ENCODE assay signal across 20 cellular contexts in genomic region chr2:29262681-29263260, GRCh38.
DNase-seq lines count a peak whose midpoint lies in the region; ATAC-seq and TF ChIP-seq lines count a peak whose summit lies in the region.
"Had no signal": no experiment of that assay in that cellular context is flagged by ENCODE, and none has a peak within 500 bp of the region (broad histone marks: within the 10 kb centered on the region; RNA-seq: fewer than 3 reads in every experiment).

No MANE protein-coding gene starts in this region.

- WGBS in psoas muscle, 3 donors = 73 to 77% (median 74%) methylated on average over 7 of the region's 7 CpGs

- H3K36me3 Mint-ChIP-seq in CD8-positive, alpha-beta memory T cell = peaks cover 0 to 9% (median 0%) of the 10 kb centered on the region in 3 donors

- H3K4me3 Mint-ChIP-seq in CD8-positive, alpha-beta memory T cell = no peak overlapping the region
- H3K4me3 Mint-ChIP-seq: brain; dendritic cell treated with granulocyte-macrophage colony-stimulating factor and Interleukin-4, amounts not matched to agents 40 ng/mL and 50 ng/mL, for 4 days; memory B cell; T-helper 17 cell had no signal

- no peaks in the 10 kb centered on the region for H3K4me1 ChIP-seq in psoas muscle
- H3K4me1 ChIP-seq in CD8-positive, alpha-beta memory T cell (ENCODE audit: insufficient read depth, low read length) = no peaks in the 10 kb centered on the region
- H3K4me1 ChIP-seq: right atrium auricular region had no signal

- no peak for TF ChIP-seq CTCF in psoas muscle (IDR thresholded peaks at IDR 0.05)

- no peak overlapping the region for H3K27ac ChIP-seq in psoas muscle
- H3K27ac ChIP-seq in CD8-positive, alpha-beta memory T cell (ENCODE audit: low read depth, low read length) = no peak overlapping the region
- H3K27ac ChIP-seq: right atrium auricular region, RWPE1, thoracic aorta had no signal

- H3K9me3 ChIP-seq in psoas muscle = no peaks in the 10 kb centered on the region
- no peaks in the 10 kb centered on the region for H3K9me3 ChIP-seq in CD8-positive, alpha-beta memory T cell (ENCODE audit: low read length)
- H3K9me3 ChIP-seq: right atrium auricular region, thoracic aorta had no signal

- DNase-seq in DMS153 treated with DMSO at 0.1 percent for 48 hours (lab: John Stamatoyannopoulos, UW; ENCODE audit: unreplicated experiment) (peak; percentile 49), MV-4-11 (lab: John Stamatoyannopoulos, UW) (peak; percentile 73), NCI-H526 (lab: John Stamatoyannopoulos, UW) (peak; percentile 72 to 80), left kidney (ENCODE audit: low read depth, low spot score) (peak; percentile 63), psoas muscle (no peak)
- DNase-seq in CD8-positive, alpha-beta memory T cell = no peak
- DNase-seq: activated naive CD4-positive, alpha-beta T cell treated with Interleukin-2 at 50 U/mL for 16 hours; C1 segment of cervical spinal cord; EL; erythroblast; MM.1S; stimulated activated CD4-positive, alpha-beta T cell treated with anti-CD3 and anti-CD28 coated beads, Interleukin-1b, Interleukin-23, amount 100 ng/mL, for 48 hours; T-helper 17 cell had no signal

- no peak for ATAC-seq in psoas muscle
- no peak for ATAC-seq in HG02885 (IDR thresholded peaks at IDR 0.05; ENCODE audit: poor library complexity, unreplicated experiment)
- ATAC-seq: T-helper 17 cell had no signal

- no peaks in the 10 kb centered on the region for H3K4me1 Mint-ChIP-seq in CD8-positive, alpha-beta memory T cell
- H3K4me1 Mint-ChIP-seq: memory B cell had no signal

- H3K27ac Mint-ChIP-seq in CD8-positive, alpha-beta memory T cell = no peak overlapping the region
- H3K27ac Mint-ChIP-seq: dendritic cell treated with granulocyte-macrophage colony-stimulating factor and Interleukin-4, amounts not matched to agents 40 ng/mL and 50 ng/mL, for 4 days; memory B cell; T-helper 17 cell had no signal

- CTCF ChIA-PET in CD8-positive, alpha-beta memory T cell (lab: Charles Lee) = no interaction called here

- H3K4me3 ChIP-seq in psoas muscle = no peak overlapping the region
- H3K4me3 ChIP-seq in CD8-positive, alpha-beta memory T cell (ENCODE audit: low read length) = no peak overlapping the region
- H3K4me3 ChIP-seq: right atrium auricular region, thoracic aorta had no signal

- intact Hi-C loops in psoas muscle (cut with DNase I) = no loop called here

- peaks cover 14 to 64% of the 10 kb centered on the region in 2 donors for H3K27me3 Mint-ChIP-seq in CD8-positive, alpha-beta memory T cell

- peaks cover 0 to 9% (median 1%) of the 10 kb centered on the region in 3 donors for H3K27me3 ChIP-seq in psoas muscle (ENCODE audit: insufficient read depth in 3 of 3, low read length in 2 of 3)
- peaks cover 7% of the 10 kb centered on the region for H3K27me3 ChIP-seq in CD8-positive, alpha-beta memory T cell (ENCODE audit: insufficient read depth, low read length, poor library complexity, severe bottlenecking)
- H3K27me3 ChIP-seq: right atrium auricular region had no signal

- no peaks in the 10 kb centered on the region for H3K36me3 ChIP-seq in psoas muscle (ENCODE audit: insufficient read depth in 1 of 2, low read depth in 1 of 2)
- no peaks in the 10 kb centered on the region for H3K36me3 ChIP-seq in CD8-positive, alpha-beta memory T cell (ENCODE audit: insufficient read depth, low read length)
- H3K36me3 ChIP-seq: right atrium auricular region, thoracic aorta had no signal

- H3K9me3 Mint-ChIP-seq in CD8-positive, alpha-beta memory T cell = peaks cover 0 to 5% (median 0%) of the 10 kb centered on the region in 5 donors

- POLR2A ChIA-PET in CD8-positive, alpha-beta memory T cell (lab: Charles Lee) = no interaction called here

Comparison
In these comparisons a context has a peak if more than half of its experiments do, and no peak if none do; other contexts are left out.
1. DNase-seq: peak in DMS153 treated with DMSO at 0.1 percent for 48 hours (single experiment), MV-4-11 (single experiment), NCI-H526 (2 of 2) and left kidney (single experiment); none in psoas muscle (0 of 2) and CD8-positive, alpha-beta memory T cell (0 of 5).